27 cellular contexts compared by ENCODE assay signal in genomic region chr10:113348694-113349093, GRCh38.
"Had no signal": no experiment of that assay in that cellular context is flagged by ENCODE, and none has a peak within 500 bp of the region (broad histone marks: within the 10 kb centered on the region; RNA-seq: fewer than 3 reads in every experiment).

No MANE protein-coding gene starts in this region.

- H3K36me3 Mint-ChIP-seq: immature natural killer cell; natural killer cell; stimulated activated naive B cell treated with anti-CD40 and anti-IgM and Interleukin-4, amounts not matched to agents 10 μg/mL and 1 μg/mL and 100 μg/mL, for 72 hours had no signal

- H3K27me3 Mint-ChIP-seq: stimulated activated naive B cell treated with anti-CD40 and anti-IgM and Interleukin-4, amounts not matched to agents 10 μg/mL and 1 μg/mL and 100 μg/mL, for 72 hours had no signal

- ATAC-seq: natural killer cell; pancreas; right cardiac atrium; stimulated activated naive B cell treated with anti-CD40 and anti-IgM and Interleukin-4, amounts not matched to agents 10 μg/mL and 1 μg/mL and 100 μg/mL, for 72 hours; stimulated activated naive CD8-positive, alpha-beta T cell treated with anti-CD3 and anti-CD28 coated beads, Interleukin-15, Interleukin-2, amounts not matched to agents 100 U/mL and 50 U/mL, for 24 hours had no signal

- H3K9me3 Mint-ChIP-seq: immature natural killer cell, natural killer cell had no signal

- H3K27ac Mint-ChIP-seq: immature natural killer cell; natural killer cell; nephron progenitor cell; stimulated activated naive B cell treated with anti-CD40 and anti-IgM and Interleukin-4, amounts not matched to agents 10 μg/mL and 1 μg/mL and 100 μg/mL, for 72 hours had no signal

- DNase-seq: head of caudate nucleus; hypothalamus; immature natural killer cell; left ventricle myocardium inferior; midbrain; natural killer cell; nephron progenitor cell; nucleus accumbens; pancreas; posterior cingulate gyrus; retina; right cardiac atrium; stimulated activated CD4-positive, alpha-beta T cell treated with anti-CD3 and anti-CD28 coated beads, Interleukin-12 subunit alpha, Interleukin-12 subunit beta, amount 100 ng/mL, for 4 hours; stimulated activated CD4-positive, alpha-beta T cell treated with anti-CD3 and anti-CD28 coated beads, Interleukin-15, amount 100 ng/mL, for 24 hours; stimulated activated CD4-positive, alpha-beta T cell treated with anti-CD3 and anti-CD28 coated beads, Interleukin-2, amount 100 ng/mL, for 24 hours; stimulated activated CD4-positive, alpha-beta T cell treated with anti-CD3 and anti-CD28 coated beads, Interleukin-4, amount 100 ng/mL, for 1 hour; stimulated activated naive B cell treated with anti-CD40 and anti-IgM and Interleukin-4, amounts not matched to agents 10 μg/mL and 1 μg/mL and 100 μg/mL, for 72 hours; stimulated activated naive CD8-positive, alpha-beta T cell treated with anti-CD3 and anti-CD28 coated beads, Interleukin-15, Interleukin-2, amounts not matched to agents 100 U/mL and 50 U/mL, for 24 hours; stomach; testis; thyroid gland; trophoblast cell; uterus had no signal

- H3K4me1 ChIP-seq: left ventricle myocardium inferior, pancreas, prostate gland, testis, uterus had no signal

- H3K4me3 ChIP-seq: left ventricle myocardium inferior, lung, pancreas, prostate gland, skin epidermis, stomach, testis, thyroid gland, uterus had no signal

- FAIRE-seq: islet of Langerhans, pancreas had no signal

- H3K9me3 ChIP-seq: left ventricle myocardium inferior, pancreas, prostate gland, stomach, testis, thyroid gland, uterus had no signal

- H3K4me1 Mint-ChIP-seq: immature natural killer cell; natural killer cell; stimulated activated naive B cell treated with anti-CD40 and anti-IgM and Interleukin-4, amounts not matched to agents 10 μg/mL and 1 μg/mL and 100 μg/mL, for 72 hours had no signal

- H3K36me3 ChIP-seq: left ventricle myocardium inferior, pancreas, prostate gland, stomach, thyroid gland, uterus had no signal

- H3K27ac ChIP-seq: left ventricle myocardium inferior, pancreas, prostate gland, skin epidermis, stomach, testis, thyroid gland, uterus had no signal

- H3K4me3 Mint-ChIP-seq: immature natural killer cell; natural killer cell; nephron progenitor cell; stimulated activated naive B cell treated with anti-CD40 and anti-IgM and Interleukin-4, amounts not matched to agents 10 μg/mL and 1 μg/mL and 100 μg/mL, for 72 hours had no signal

- H3K27me3 ChIP-seq: pancreas, stomach, testis, thyroid gland, uterus had no signal
